13 cellular contexts compared by ENCODE assay signal in the genomic region with DNA sequence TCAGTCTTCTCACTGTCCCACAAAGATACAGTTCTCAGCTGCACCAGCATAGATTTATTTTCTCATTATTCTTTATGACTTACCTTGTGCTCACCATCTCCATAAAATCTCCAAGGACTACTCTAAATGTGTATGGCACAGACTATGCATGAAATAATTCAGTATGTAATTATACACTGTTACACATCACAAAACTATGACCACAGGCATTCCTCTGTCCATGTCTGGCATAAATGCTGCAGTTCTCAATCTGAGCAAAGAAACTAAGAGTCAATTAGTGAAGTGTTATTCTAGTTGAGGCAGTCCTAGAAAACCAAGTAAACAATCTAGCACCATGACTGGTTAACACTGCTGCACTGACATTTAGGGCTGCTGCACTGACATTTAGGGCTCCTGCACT. TPM values are rescaled to one million over a fixed set of nuclear protein-coding genes. Genes with fewer than 3 reads are reported as not detected.
DNase-seq lines count a peak whose midpoint lies in the region; ATAC-seq, FAIRE-seq and TF ChIP-seq lines count a peak whose summit lies in the region.
"Had no signal": no experiment of that assay in that cellular context is flagged by ENCODE, and none has a peak within 500 bp of the region (broad histone marks: within the 10 kb centered on the region; RNA-seq: fewer than 3 reads in every experiment).

No MANE protein-coding gene starts in this region.

- H3K9me2 ChIP-seq in Loucy (replicated peaks; ENCODE audit: low read depth, low read length), result no peaks in the 10 kb centered on the region

- H3K4me3 Mint-ChIP-seq in astrocyte (ENCODE audit: unreplicated experiment) (no peak overlapping the region), natural killer cell (no peak overlapping the region)

- peaks cover 12% of the 10 kb centered on the region for H3K4me1 Mint-ChIP-seq in astrocyte (ENCODE audit: low read depth, unreplicated experiment)
- H3K4me1 Mint-ChIP-seq in natural killer cell, result peaks cover 27 to 28% of the 10 kb centered on the region in 2 donors

- H3K79me2 ChIP-seq in DND-41 (ENCODE audit: insufficient read depth, low read length) (peaks cover 33% of the 10 kb centered on the region), Loucy (ENCODE audit: insufficient read depth, low read length) (peaks cover 49% of the 10 kb centered on the region), astrocyte (ENCODE audit: insufficient read depth, low read length) (peaks cover 40% of the 10 kb centered on the region)

- peaks cover 20% of the 10 kb centered on the region for H3K4me1 ChIP-seq in DND-41 (ENCODE audit: insufficient read depth, low read length)
- peaks cover 14% of the 10 kb centered on the region for H3K4me1 ChIP-seq in Loucy (ENCODE audit: insufficient read depth, low read length, poor library complexity, severe bottlenecking)
- H3K4me1 ChIP-seq in astrocyte (ENCODE audit: insufficient read depth, low read length), result no peaks in the 10 kb centered on the region

- intact Hi-C loops in natural killer cell (cut with micrococcal nuclease), result no loop called here

- no peak overlapping the region for H3K4me3 ChIP-seq in DND-41 (ENCODE audit: low read depth in 1 of 2, low read length in 2 of 2)
- H3K4me3 ChIP-seq in Loucy (ENCODE audit: low read length, poor library complexity, severe bottlenecking), result peak overlapping the region; percentile 93
- H3K4me3 ChIP-seq in astrocyte (ENCODE audit: insufficient read depth, low read depth, low read length), result no peak overlapping the region
- H3K4me3 ChIP-seq: coronary artery, MG63, Peyer's patch, testis had no signal

- DNase-seq in DND-41 (no peak), astrocyte (ENCODE audit: low read depth) (peak; percentile 46), natural killer cell (no peak), HK-2 (ENCODE audit: unreplicated experiment) (no peak), HPDE6-E6E7 (ENCODE audit: extremely low spot score) (no peak)
- DNase-seq: COR-L47, MG63, Peyer's patch, testis had no signal

- H2AFZ ChIP-seq in DND-41 (ENCODE audit: low read depth, low read length) (no peak overlapping the region), Loucy (ENCODE audit: low read length) (no peak overlapping the region), astrocyte (ENCODE audit: low read depth, low read length) (no peak overlapping the region)

- H3K27me3 Mint-ChIP-seq in astrocyte (ENCODE audit: low read depth, unreplicated experiment) (no peaks in the 10 kb centered on the region), natural killer cell (ENCODE audit: low read depth in 2 of 2) (no peaks in the 10 kb centered on the region)

- H3K36me3 ChIP-seq in DND-41 (ENCODE audit: insufficient read depth, low read length) (peaks cover 45% of the 10 kb centered on the region), Loucy (ENCODE audit: insufficient read depth, low read length) (peaks cover 32% of the 10 kb centered on the region; the same call in 1 of the 2 replicates), astrocyte (ENCODE audit: insufficient read depth, low read length) (peaks cover 27% of the 10 kb centered on the region)

- H3K9me3 ChIP-seq in DND-41 (ENCODE audit: insufficient read depth, low read length, severe bottlenecking) (no peaks in the 10 kb centered on the region), Loucy (ENCODE audit: insufficient read depth, low read depth, low read length) (no peaks in the 10 kb centered on the region), astrocyte (ENCODE audit: insufficient read depth, low read depth, low read length) (no peaks in the 10 kb centered on the region)
- H3K9me3 ChIP-seq: MG63, Peyer's patch, testis had no signal

- H3K4me2 ChIP-seq in DND-41 (ENCODE audit: insufficient read depth, low read length), result peak overlapping the region; percentile 36; the same call in 1 of the 2 replicates
- H3K4me2 ChIP-seq in Loucy (ENCODE audit: low read depth, low read length, poor library complexity, severe bottlenecking), result peak overlapping the region; percentile 74
- peak overlapping the region; percentile 17 for H3K4me2 ChIP-seq in astrocyte (ENCODE audit: low read length)

- H4K20me1 ChIP-seq in DND-41 (ENCODE audit: insufficient read depth, low read length), result peaks cover 15% of the 10 kb centered on the region; the same call in 1 of the 2 replicates
- peaks cover 28% of the 10 kb centered on the region for H4K20me1 ChIP-seq in Loucy (ENCODE audit: insufficient read depth, low read length, poor library complexity, severe bottlenecking)
- peaks cover 39% of the 10 kb centered on the region for H4K20me1 ChIP-seq in astrocyte (ENCODE audit: insufficient read depth, low read length)

- H3K27ac ChIP-seq in DND-41 (ENCODE audit: low read length), result no peak overlapping the region
- H3K27ac ChIP-seq in astrocyte (ENCODE audit: low read depth, low read length), result peak overlapping the region; percentile 12
- H3K27ac ChIP-seq: coronary artery, Peyer's patch, testis had no signal

- H3K27me3 ChIP-seq in DND-41 (ENCODE audit: insufficient read depth, low read length, poor library complexity) (no peaks in the 10 kb centered on the region), Loucy (ENCODE audit: insufficient read depth, low read length, poor library complexity, severe bottlenecking) (no peaks in the 10 kb centered on the region), astrocyte (ENCODE audit: insufficient read depth, low read length) (no peaks in the 10 kb centered on the region)
- H3K27me3 ChIP-seq: MG63, Peyer's patch, testis had no signal

- no peak for ATAC-seq in DND-41 (ENCODE audit: insufficient read depth, low read depth)
- ATAC-seq in natural killer cell, result no peak
- no peak for ATAC-seq in GM18907 (IDR thresholded peaks at IDR 0.05; ENCODE audit: unreplicated experiment)

- TF ChIP-seq CTCF in DND-41 (IDR thresholded peaks at IDR 0.05; ENCODE audit: borderline replicate concordance, extremely low read depth, low read length, poor library complexity, severe bottlenecking) (no peak), Loucy (conservative IDR thresholded peaks at IDR 0.05; ENCODE audit: low read length) (no peak), astrocyte (IDR thresholded peaks at IDR 0.05; ENCODE audit: insufficient read depth, low read depth, low read length) (no peak), natural killer cell (IDR thresholded peaks at IDR 0.05) (no peak)

- no peak for FAIRE-seq in astrocyte (lab: Jason Lieb, UNC)
- FAIRE-seq: islet of Langerhans had no signal

- no peak overlapping the region for H3K9ac ChIP-seq in DND-41 (ENCODE audit: low read depth, low read length)
- H3K9ac ChIP-seq in Loucy (ENCODE audit: low read depth, low read length, poor library complexity, severe bottlenecking), result peak overlapping the region; percentile 0
- H3K9ac ChIP-seq in astrocyte (ENCODE audit: low read length), result no peak overlapping the region

- H3K9me3 Mint-ChIP-seq in astrocyte (ENCODE audit: unreplicated experiment) (no peaks in the 10 kb centered on the region), natural killer cell (no peaks in the 10 kb centered on the region)

- H3K27ac Mint-ChIP-seq in astrocyte (ENCODE audit: unreplicated experiment), result no peak overlapping the region
- H3K27ac Mint-ChIP-seq in natural killer cell, result peak overlapping the region; percentile 17 to 99

- H3K36me3 Mint-ChIP-seq in astrocyte (ENCODE audit: low read depth, unreplicated experiment), result peaks cover 4% of the 10 kb centered on the region
- H3K36me3 Mint-ChIP-seq in natural killer cell, result peaks cover 7% of the 10 kb centered on the region

- H3F3A ChIP-seq in Loucy (ENCODE audit: low read depth), result no peaks in the 10 kb centered on the region

RNA-seq across cellular contexts. Expression of a gene that starts 2.7 kb away (rescaled TPM):
- total RNA-seq in astrocyte (118 and 143 TPM in 2 replicates), natural killer cell (100 to 1,000 TPM; 124 to 197 (median 167) TPM)

Comparison
In these comparisons a context has a peak if more than half of its experiments do, and no peak if none do; other contexts are left out.
1. H3K4me2 ChIP-seq: peak in every context shown above with its lines; median percentile 74 in Loucy; 36 in DND-41; 17 in astrocyte.